ENCODE assay signal across 21 cellular contexts in genomic region chr3:73867524-73867923, GRCh38.
"Had no signal": no experiment of that assay in that cellular context is flagged by ENCODE, and none has a peak within 500 bp of the region (broad histone marks: within the 10 kb centered on the region; RNA-seq: fewer than 3 reads in every experiment).

No MANE protein-coding gene starts in this region.

- H3K9me3 ChIP-seq: esophagus muscularis mucosa, gastroesophageal sphincter, heart right ventricle, left lung, lower lobe of right lung, mucosa of descending colon had no signal

- ATAC-seq: foreskin keratinocyte, gastroesophageal sphincter, heart right ventricle, left cardiac atrium, left lung, left ventricle myocardium superior, lower lobe of right lung, mucosa of descending colon had no signal

- H3K4me1 ChIP-seq: esophagus muscularis mucosa, foreskin keratinocyte, gastroesophageal sphincter, left lung, lower lobe of right lung had no signal

- FAIRE-seq: colon, endothelial cell of umbilical vein, frontal cortex, islet of Langerhans, keratinocyte had no signal

- H3K27ac ChIP-seq: coronary artery, dorsolateral prefrontal cortex, esophagus muscularis mucosa, foreskin keratinocyte, gastroesophageal sphincter, heart right ventricle, left lung, lower lobe of right lung had no signal

- DNase-seq: dermis blood vessel endothelial cell; dorsolateral prefrontal cortex; effector CD4-positive, alpha-beta T cell; effector memory CD4-positive, alpha-beta T cell; heart right ventricle; hippocampal formation; left cardiac atrium; left lung; left ventricle myocardium superior; lower lobe of right lung; mucosa of descending colon; naive B cell had no signal

- H3K27me3 ChIP-seq: dorsolateral prefrontal cortex, esophagus muscularis mucosa, foreskin keratinocyte, gastroesophageal sphincter, heart right ventricle, left lung had no signal

- H3K36me3 ChIP-seq: esophagus muscularis mucosa, gastroesophageal sphincter, heart right ventricle, left lung, lower lobe of right lung had no signal

- H3K4me3 ChIP-seq: coronary artery, dorsolateral prefrontal cortex, esophagus muscularis mucosa, gastroesophageal sphincter, heart right ventricle, left lung, lower lobe of right lung, mucosa of descending colon had no signal
